Comparison of ENCODE assay signal across 21 cellular contexts in the genomic region with DNA sequence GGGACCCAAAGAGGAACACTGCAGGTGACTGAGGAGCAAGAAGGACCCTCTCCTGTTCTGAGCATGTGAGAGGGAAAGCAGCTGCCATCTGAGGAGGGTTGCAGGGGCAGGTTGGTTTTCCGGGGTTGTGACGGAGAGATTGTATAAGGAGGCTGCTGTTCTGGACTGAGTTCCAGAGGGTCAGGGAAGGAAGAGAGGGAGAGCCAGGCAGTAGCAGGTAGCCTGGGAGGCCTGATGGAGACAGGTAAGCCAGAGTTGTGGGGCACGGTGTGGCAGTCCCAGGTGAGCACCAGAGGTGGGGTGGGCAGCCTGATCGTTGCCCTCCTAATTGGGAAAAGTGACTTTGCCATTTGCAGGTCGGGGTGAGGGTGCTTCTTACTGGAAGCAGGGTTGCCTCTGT. TPM values are rescaled to one million over a fixed set of nuclear protein-coding genes. Genes with fewer than 3 reads are reported as not detected.
A peak's percentile ranks its signal among the peaks of the same experiment; 100 is the strongest.
DNase-seq lines count a peak whose midpoint lies in the region; ATAC-seq and TF ChIP-seq lines count a peak whose summit lies in the region.
"Had no signal": no experiment of that assay in that cellular context is flagged by ENCODE, and none has a peak within 500 bp of the region (broad histone marks: within the 10 kb centered on the region; RNA-seq: fewer than 3 reads in every experiment).

No MANE protein-coding gene starts in this region.

- no peak overlapping the region for H3K9ac ChIP-seq in colonic mucosa (ENCODE audit: low read depth in 2 of 2, low read length in 2 of 2)

- peak overlapping the region; percentile 61 to 92 for H3K27ac Mint-ChIP-seq in activated naive CD4-positive, alpha-beta T cell treated with anti-CD3 and anti-CD28 coated beads, Interleukin-2, amount 50 U/mL, for 72 hours
- H3K27ac Mint-ChIP-seq in HFFc6 (peak overlapping the region; percentile 45), chondrocyte (ENCODE audit: unreplicated experiment) (peak overlapping the region; percentile 41)
- peak overlapping the region; percentile 53 to 59 for H3K27ac Mint-ChIP-seq in stimulated activated naive CD8-positive, alpha-beta T cell treated with anti-CD3 and anti-CD28 coated beads, Interleukin-15, amount 100 ng/mL, for 72 hours

- peaks cover 35 to 47% of the 10 kb centered on the region in 2 donors for H3K36me3 Mint-ChIP-seq in activated naive CD4-positive, alpha-beta T cell treated with anti-CD3 and anti-CD28 coated beads, Interleukin-2, amount 50 U/mL, for 72 hours
- H3K36me3 Mint-ChIP-seq in HFFc6 (ENCODE audit: low read depth) = peaks cover 44% of the 10 kb centered on the region
- H3K36me3 Mint-ChIP-seq in chondrocyte (ENCODE audit: low read depth) = peaks cover 57% of the 10 kb centered on the region

- H3K4me1 Mint-ChIP-seq in HFFc6 (ENCODE audit: low read depth) = peaks cover 32% of the 10 kb centered on the region
- H3K4me1 Mint-ChIP-seq in chondrocyte (ENCODE audit: low read depth) = no peaks in the 10 kb centered on the region
- peaks cover 32% of the 10 kb centered on the region for H3K4me1 Mint-ChIP-seq in stimulated activated naive CD8-positive, alpha-beta T cell treated with anti-CD3 and anti-CD28 coated beads, Interleukin-15, amount 100 ng/mL, for 72 hours

- no peak for ATAC-seq in activated naive CD4-positive, alpha-beta T cell treated with anti-CD3 and anti-CD28 coated beads, Interleukin-2, amount 50 U/mL, for 72 hours
- ATAC-seq in stimulated activated naive CD8-positive, alpha-beta T cell treated with anti-CD3 and anti-CD28 coated beads, Interleukin-15, amount 100 ng/mL, for 72 hours = no peak
- no peak for ATAC-seq in HG02798 (IDR thresholded peaks at IDR 0.05; ENCODE audit: poor library complexity, unreplicated experiment)
- ATAC-seq: psoas muscle had no signal

- no peaks in the 10 kb centered on the region for H3K27me3 ChIP-seq in colonic mucosa
- H3K27me3 ChIP-seq: ascending aorta had no signal

- H3K4me3 ChIP-seq in colonic mucosa = no peak overlapping the region
- H3K4me3 ChIP-seq: ascending aorta, lung, psoas muscle had no signal

- TF ChIP-seq CTCF in HFFc6 (IDR thresholded peaks at IDR 0.05) (no peak), chondrocyte (IDR thresholded peaks at IDR 0.05) (no peak), colonic mucosa (IDR thresholded peaks at IDR 0.05) (no peak)

- no peaks in the 10 kb centered on the region for H3K9me3 ChIP-seq in colonic mucosa
- H3K9me3 ChIP-seq: ascending aorta, psoas muscle had no signal

- H3K4me3 Mint-ChIP-seq in HFFc6 = no peak overlapping the region
- no peak overlapping the region for H3K4me3 Mint-ChIP-seq in chondrocyte (ENCODE audit: unreplicated experiment)
- no peak overlapping the region for H3K4me3 Mint-ChIP-seq in stimulated activated naive CD8-positive, alpha-beta T cell treated with anti-CD3 and anti-CD28 coated beads, Interleukin-15, amount 100 ng/mL, for 72 hours
- H3K4me3 Mint-ChIP-seq: activated naive CD4-positive, alpha-beta T cell treated with anti-CD3 and anti-CD28 coated beads for 36 hours; IgD-negative memory B cell had no signal

- no peaks in the 10 kb centered on the region for H3K9me3 Mint-ChIP-seq in activated naive CD4-positive, alpha-beta T cell treated with anti-CD3 and anti-CD28 coated beads, Interleukin-2, amount 50 U/mL, for 72 hours
- H3K9me3 Mint-ChIP-seq in HFFc6 = no peaks in the 10 kb centered on the region
- H3K9me3 Mint-ChIP-seq in chondrocyte (ENCODE audit: low read depth) = no peaks in the 10 kb centered on the region
- H3K9me3 Mint-ChIP-seq in stimulated activated naive CD8-positive, alpha-beta T cell treated with anti-CD3 and anti-CD28 coated beads, Interleukin-15, amount 100 ng/mL, for 72 hours = no peaks in the 10 kb centered on the region
- H3K9me3 Mint-ChIP-seq: activated naive CD4-positive, alpha-beta T cell treated with anti-CD3 and anti-CD28 coated beads for 36 hours; IgD-negative memory B cell had no signal

- no peak for DNase-seq in activated naive CD4-positive, alpha-beta T cell treated with anti-CD3 and anti-CD28 coated beads, Interleukin-2, amount 50 U/mL, for 72 hours (ENCODE audit: low spot score in 2 of 2)
- DNase-seq in activated naive CD4-positive, alpha-beta T cell treated with anti-CD3 and anti-CD28 coated beads, Interleukin-2, amount 50 U/mL, for 16 hours = no peak
- DNase-seq in HFFc6 (no peak), chondrocyte (ENCODE audit: low spot score) (no peak), colonic mucosa (no peak)
- DNase-seq in stimulated activated naive CD8-positive, alpha-beta T cell treated with anti-CD3 and anti-CD28 coated beads, Interleukin-15, amount 100 ng/mL, for 72 hours = no peak
- DNase-seq: ACHN; activated naive CD4-positive, alpha-beta T cell treated with anti-CD3 and anti-CD28 coated beads for 36 hours; activated T-cell treated with anti-CD3 and anti-CD28 coated beads for 4 hours; Calu3; central memory CD4-positive, alpha-beta T cell; head of caudate nucleus; NCI-H345; psoas muscle; Right ventricle myocardium superior; substantia nigra; T1000 had no signal

- H3K27me3 Mint-ChIP-seq in HFFc6 (ENCODE audit: insufficient read depth) (peaks cover 7% of the 10 kb centered on the region), chondrocyte (ENCODE audit: low read depth) (no peaks in the 10 kb centered on the region)
- no peaks in the 10 kb centered on the region for H3K27me3 Mint-ChIP-seq in stimulated activated naive CD8-positive, alpha-beta T cell treated with anti-CD3 and anti-CD28 coated beads, Interleukin-15, amount 100 ng/mL, for 72 hours
- H3K27me3 Mint-ChIP-seq: IgD-negative memory B cell had no signal

- intact Hi-C loops in colonic mucosa (cut with DNase I) = loop anchor here (10.0 kb wide), 1 partner anchor 155 kb away; no protein-coding TSS in a partner anchor

- peaks cover 40% of the 10 kb centered on the region for H3K36me3 ChIP-seq in colonic mucosa

- H3K4me1 ChIP-seq in colonic mucosa = no peaks in the 10 kb centered on the region
- H3K4me1 ChIP-seq: ascending aorta had no signal

- H3K27ac ChIP-seq in colonic mucosa = no peak overlapping the region
- H3K27ac ChIP-seq: ascending aorta, psoas muscle had no signal

RNA-seq across cellular contexts. Expression of a gene that starts 9.8 kb away (rescaled TPM):
- 100 to 1,000 TPM; 347 to 353 TPM for total RNA-seq in activated naive CD4-positive, alpha-beta T cell treated with anti-CD3 and anti-CD28 coated beads, Interleukin-2, amount 50 U/mL, for 72 hours
- total RNA-seq in HFFc6 (2021; fragmentation: NEBNext Ultra II Directional; extraction: Animal tissue kit (Norgen Biotek cat#: 25700)) = 100 to 1,000 TPM; 274 to 362 (median 330) TPM
- 161 to 170 TPM (median 165 TPM) in 3 replicates for total RNA-seq in chondrocyte
- total RNA-seq in colonic mucosa = 100 to 1,000 TPM; 156 to 341 TPM

RNA-seq across cellular contexts. Expression of a gene that starts 10.2 kb away (rescaled TPM):
- total RNA-seq in activated naive CD4-positive, alpha-beta T cell treated with anti-CD3 and anti-CD28 coated beads, Interleukin-2, amount 50 U/mL, for 72 hours = 10 to 100 TPM; 16.9 to 20.9 TPM
- total RNA-seq in HFFc6 (2021; fragmentation: NEBNext Ultra II Directional; extraction: Animal tissue kit (Norgen Biotek cat#: 25700)) = 10 to 100 TPM; 16.3 to 26.2 (median 18.8) TPM
- total RNA-seq in chondrocyte (15.6 to 21.2 TPM (median 18.8 TPM) in 3 replicates), colonic mucosa (10 to 100 TPM; 11.9 to 28.4 TPM)

RNA-seq across cellular contexts. Expression of a gene that starts 47.8 kb away (rescaled TPM):
- total RNA-seq in activated naive CD4-positive, alpha-beta T cell treated with anti-CD3 and anti-CD28 coated beads, Interleukin-2, amount 50 U/mL, for 72 hours = 1 to 10 TPM in 1 of 2 donors, under 1 TPM in 1; 0.80 to 1.7 TPM
- 10 to 100 TPM; 30.2 to 39.0 (median 38.0) TPM for total RNA-seq in HFFc6 (2021; fragmentation: NEBNext Ultra II Directional; extraction: Animal tissue kit (Norgen Biotek cat#: 25700))
- total RNA-seq in chondrocyte (20.0 to 27.5 TPM (median 20.5 TPM) in 3 replicates), colonic mucosa (100 to 1,000 TPM; 123 to 186 TPM)
